ENCODE assay signal across 8 cellular contexts in the genomic region with DNA sequence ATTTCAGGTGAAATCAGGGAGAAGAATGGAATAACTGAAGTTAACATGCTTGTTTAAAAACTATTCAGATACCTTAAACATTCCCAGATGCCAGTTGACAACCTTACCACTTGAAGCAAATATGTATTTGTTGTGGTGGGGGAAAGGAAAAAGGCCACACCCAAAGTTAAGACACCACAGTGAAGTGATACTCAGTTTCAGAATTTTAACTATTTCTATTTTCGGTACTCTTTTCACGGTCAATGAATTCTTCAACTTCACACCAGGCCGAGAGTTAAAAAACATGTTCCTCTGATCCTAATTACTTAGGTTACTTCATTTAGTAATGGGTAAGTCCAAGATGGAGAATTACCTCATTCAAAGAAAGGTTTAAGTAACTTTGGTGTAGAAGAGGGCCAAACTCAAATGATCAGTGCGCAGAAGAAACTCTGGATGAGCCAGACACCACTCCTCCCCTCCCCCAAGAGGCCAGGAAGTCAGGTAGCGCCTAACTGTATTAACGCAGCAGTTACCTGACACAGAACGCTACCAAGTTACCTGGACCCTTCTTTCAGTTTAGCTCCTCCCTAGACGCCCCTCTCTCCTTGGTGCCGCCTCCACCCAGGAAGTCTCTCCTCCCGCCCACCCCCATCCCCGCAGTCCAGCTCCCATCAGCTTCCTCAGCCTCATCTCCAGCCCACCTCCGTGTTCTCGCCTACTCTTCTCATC. TPM values are rescaled to one million over a fixed set of nuclear protein-coding genes. Genes with fewer than 3 reads are reported as not detected.
DNase-seq lines count a peak whose midpoint lies in the region; ATAC-seq, FAIRE-seq and TF ChIP-seq lines count a peak whose summit lies in the region.

No MANE protein-coding gene starts in this region.

- ATAC-seq in HG03139 (IDR thresholded peaks at IDR 0.05; ENCODE audit: unreplicated experiment): peak; percentile 5

- H2AFZ ChIP-seq in ACC112 (ENCODE audit: low read length, unreplicated experiment): peak overlapping the region; percentile 47

- DNase-seq in GM18507 (ENCODE audit: extremely low spot score, insufficient read length, low read depth) (no peak), mucosa of gallbladder (ENCODE audit: low spot score) (peak; percentile 10), transverse colon (peak; percentile 22), NCI-H128 (lab: John Stamatoyannopoulos, UW; ENCODE audit: unreplicated experiment) (no peak)
- peak; percentile 19 for DNase-seq in T-helper 2 cell treated with Interferon-gamma antibody and Interleukin-4, amounts not matched to agents 5 μg/mL and 100 μg/mL, for 36 hours (ENCODE audit: low spot score)
- DNase-seq in effector CD8-positive, alpha-beta T cell (lab: John Stamatoyannopoulos, UW): peak; percentile 21

- H3K4me3 ChIP-seq in ACC112 (ENCODE audit: low read depth, low read length) (peak overlapping the region; percentile 84), transverse colon (peak overlapping the region; percentile 77 to 99 (median 82))

- peaks cover 6% of the 10 kb centered on the region for H3K36me3 ChIP-seq in ACC112 (ENCODE audit: insufficient read depth, low read length)
- no peaks in the 10 kb centered on the region for H3K36me3 ChIP-seq in transverse colon

- in situ Hi-C loops in transverse colon (cut with MboI; ENCODE audit: low pct_ligation_motif_present in 1 of 4, low pct_unique_long_range_greater_than_20kb in 1 of 4, low sequenced_read_pairs in 3 of 4): no loop called here

- peak overlapping the region; percentile 95 for H3K27ac Mint-ChIP-seq in T-helper 2 cell treated with Interferon-gamma antibody and Interleukin-4, amounts not matched to agents 5 μg/mL and 100 μg/mL, for 36 hours

- peak; percentile 89 for FAIRE-seq in GM18507 (lab: Jason Lieb, UNC)

- H3K79me2 ChIP-seq in ACC112 (ENCODE audit: control insufficient read depth, insufficient read depth, low read length, unreplicated experiment): peaks cover 56% of the 10 kb centered on the region

- peak overlapping the region; percentile 96 for H3K4me3 Mint-ChIP-seq in T-helper 2 cell treated with Interferon-gamma antibody and Interleukin-4, amounts not matched to agents 5 μg/mL and 100 μg/mL, for 36 hours

- H3K9me3 Mint-ChIP-seq in T-helper 2 cell treated with Interferon-gamma antibody and Interleukin-4, amounts not matched to agents 5 μg/mL and 100 μg/mL, for 36 hours: no peaks in the 10 kb centered on the region

- no peaks in the 10 kb centered on the region for H3K27me3 ChIP-seq in ACC112 (ENCODE audit: insufficient read depth, low read length)
- H3K27me3 ChIP-seq in transverse colon: no peaks in the 10 kb centered on the region

- H3K4me1 ChIP-seq in ACC112 (ENCODE audit: control insufficient read depth, insufficient read depth, low read length, unreplicated experiment): peaks cover 31% of the 10 kb centered on the region
- H3K4me1 ChIP-seq in transverse colon: peaks cover 11 to 52% (median 17%) of the 10 kb centered on the region in 4 donors

- TF ChIP-seq EP300 in transverse colon (IDR thresholded peaks at IDR 0.05; ENCODE audit: low read depth): no peak

- H3K27ac ChIP-seq in ACC112 (ENCODE audit: low read depth, low read length) (peak overlapping the region; percentile 21; the same call in 1 of the 2 replicates), transverse colon (peak overlapping the region; percentile 87 to 95 (median 92))

- peaks cover 53% of the 10 kb centered on the region for H3K4me1 Mint-ChIP-seq in T-helper 2 cell treated with Interferon-gamma antibody and Interleukin-4, amounts not matched to agents 5 μg/mL and 100 μg/mL, for 36 hours (ENCODE audit: low read depth)

- intact Hi-C loops in transverse colon (cut with DNase I; ENCODE audit: low total_unique reads): loop anchor here (5.0 kb wide), 1 partner anchor 314 kb away; a partner anchor contains a TSS

- H3K9me3 ChIP-seq in transverse colon: no peaks in the 10 kb centered on the region

- peaks cover 13% of the 10 kb centered on the region for H3K36me3 Mint-ChIP-seq in T-helper 2 cell treated with Interferon-gamma antibody and Interleukin-4, amounts not matched to agents 5 μg/mL and 100 μg/mL, for 36 hours (ENCODE audit: low read depth)

- no peak for TF ChIP-seq POLR2A in transverse colon (IDR thresholded peaks at IDR 0.05)

- 4% methylated on average over 11 to 13 of the region's 13 CpGs for WGBS in transverse colon (ENCODE audit: low coverage in 1 of 2), 2 donors

- H3K27me3 Mint-ChIP-seq in T-helper 2 cell treated with Interferon-gamma antibody and Interleukin-4, amounts not matched to agents 5 μg/mL and 100 μg/mL, for 36 hours (ENCODE audit: low read depth): no peaks in the 10 kb centered on the region

- TF ChIP-seq CTCF in transverse colon (IDR thresholded peaks at IDR 0.05): no peak

RNA-seq across cellular contexts. Expression of a gene that starts 0.7 kb away (rescaled TPM):
- total RNA-seq in mucosa of gallbladder: 110 TPM
- total RNA-seq in transverse colon: 10 to 100 TPM; 44.9 to 71.7 (median 65.5) TPM

Comparison
In these comparisons a context has a peak if more than half of its experiments do, and no peak if none do; other contexts are left out.
1. DNase-seq: peak in T-helper 2 cell treated with Interferon-gamma antibody and Interleukin-4, amounts not matched to agents 5 μg/mL and 100 μg/mL, for 36 hours (single experiment), effector CD8-positive, alpha-beta T cell (single experiment), mucosa of gallbladder (single experiment) and transverse colon (single experiment); none in GM18507 (single experiment) and NCI-H128 (single experiment).